Comparison of ENCODE assay signal across 1 cellular context in the genomic region with DNA sequence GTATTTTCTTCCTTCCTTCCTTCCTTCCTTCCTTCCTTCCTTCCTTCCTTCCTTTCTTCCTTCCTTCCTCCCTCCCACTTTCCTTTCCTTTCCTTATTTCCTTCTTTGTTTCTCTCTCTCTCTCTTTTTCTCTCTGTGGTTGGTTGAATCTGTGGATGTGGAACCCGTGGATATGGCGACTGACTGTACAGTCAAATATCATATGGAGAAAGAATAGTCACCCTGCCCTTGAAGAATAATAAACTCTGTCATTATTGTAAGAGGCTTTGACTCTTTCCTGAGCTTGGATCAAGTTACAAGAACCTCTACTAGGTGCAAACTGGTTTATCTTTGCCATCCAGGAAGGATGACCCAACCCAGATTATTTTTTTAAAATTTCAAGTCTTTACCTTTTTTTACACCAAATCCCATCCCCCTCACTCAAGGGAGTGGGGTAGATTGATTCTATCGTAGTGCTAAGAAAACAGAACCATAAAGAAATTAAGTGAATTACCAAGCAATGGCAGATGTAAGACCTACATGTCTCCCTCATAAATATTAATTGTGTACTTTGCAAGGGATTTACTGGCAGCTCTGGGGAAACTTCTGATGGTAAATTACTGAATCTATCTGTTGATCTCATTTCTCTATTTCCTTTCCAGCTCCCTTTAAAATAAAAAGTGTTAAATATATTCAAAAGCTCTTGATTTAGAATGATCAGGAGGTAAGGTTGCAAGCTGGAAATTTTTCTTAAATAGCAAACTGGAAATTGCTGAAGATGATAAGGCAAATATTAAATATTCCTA.
TF ChIP-seq lines count a peak whose summit lies in the region.

No MANE protein-coding gene starts in this region.

TF ChIP-seq in WTC11, 78 proteins besides CTCF, POLR2A, EP300 and RAD21:
- TF ChIP-seq, protein P1, sequence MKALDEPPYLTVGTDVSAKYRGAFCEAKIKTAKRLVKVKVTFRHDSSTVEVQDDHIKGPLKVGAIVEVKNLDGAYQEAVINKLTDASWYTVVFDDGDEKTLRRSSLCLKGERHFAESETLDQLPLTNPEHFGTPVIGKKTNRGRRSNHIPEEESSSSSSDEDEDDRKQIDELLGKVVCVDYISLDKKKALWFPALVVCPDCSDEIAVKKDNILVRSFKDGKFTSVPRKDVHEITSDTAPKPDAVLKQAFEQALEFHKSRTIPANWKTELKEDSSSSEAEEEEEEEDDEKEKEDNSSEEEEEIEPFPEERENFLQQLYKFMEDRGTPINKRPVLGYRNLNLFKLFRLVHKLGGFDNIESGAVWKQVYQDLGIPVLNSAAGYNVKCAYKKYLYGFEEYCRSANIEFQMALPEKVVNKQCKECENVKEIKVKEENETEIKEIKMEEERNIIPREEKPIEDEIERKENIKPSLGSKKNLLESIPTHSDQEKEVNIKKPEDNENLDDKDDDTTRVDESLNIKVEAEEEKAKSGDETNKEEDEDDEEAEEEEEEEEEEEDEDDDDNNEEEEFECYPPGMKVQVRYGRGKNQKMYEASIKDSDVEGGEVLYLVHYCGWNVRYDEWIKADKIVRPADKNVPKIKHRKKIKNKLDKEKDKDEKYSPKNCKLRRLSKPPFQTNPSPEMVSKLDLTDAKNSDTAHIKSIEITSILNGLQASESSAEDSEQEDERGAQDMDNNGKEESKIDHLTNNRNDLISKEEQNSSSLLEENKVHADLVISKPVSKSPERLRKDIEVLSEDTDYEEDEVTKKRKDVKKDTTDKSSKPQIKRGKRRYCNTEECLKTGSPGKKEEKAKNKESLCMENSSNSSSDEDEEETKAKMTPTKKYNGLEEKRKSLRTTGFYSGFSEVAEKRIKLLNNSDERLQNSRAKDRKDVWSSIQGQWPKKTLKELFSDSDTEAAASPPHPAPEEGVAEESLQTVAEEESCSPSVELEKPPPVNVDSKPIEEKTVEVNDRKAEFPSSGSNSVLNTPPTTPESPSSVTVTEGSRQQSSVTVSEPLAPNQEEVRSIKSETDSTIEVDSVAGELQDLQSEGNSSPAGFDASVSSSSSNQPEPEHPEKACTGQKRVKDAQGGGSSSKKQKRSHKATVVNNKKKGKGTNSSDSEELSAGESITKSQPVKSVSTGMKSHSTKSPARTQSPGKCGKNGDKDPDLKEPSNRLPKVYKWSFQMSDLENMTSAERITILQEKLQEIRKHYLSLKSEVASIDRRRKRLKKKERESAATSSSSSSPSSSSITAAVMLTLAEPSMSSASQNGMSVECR (CRISPR knock-in tag; IDR thresholded peaks at IDR 0.05; ENCODE audit: borderline replicate concordance) = no peak
- TF ChIP-seq, protein P2, sequence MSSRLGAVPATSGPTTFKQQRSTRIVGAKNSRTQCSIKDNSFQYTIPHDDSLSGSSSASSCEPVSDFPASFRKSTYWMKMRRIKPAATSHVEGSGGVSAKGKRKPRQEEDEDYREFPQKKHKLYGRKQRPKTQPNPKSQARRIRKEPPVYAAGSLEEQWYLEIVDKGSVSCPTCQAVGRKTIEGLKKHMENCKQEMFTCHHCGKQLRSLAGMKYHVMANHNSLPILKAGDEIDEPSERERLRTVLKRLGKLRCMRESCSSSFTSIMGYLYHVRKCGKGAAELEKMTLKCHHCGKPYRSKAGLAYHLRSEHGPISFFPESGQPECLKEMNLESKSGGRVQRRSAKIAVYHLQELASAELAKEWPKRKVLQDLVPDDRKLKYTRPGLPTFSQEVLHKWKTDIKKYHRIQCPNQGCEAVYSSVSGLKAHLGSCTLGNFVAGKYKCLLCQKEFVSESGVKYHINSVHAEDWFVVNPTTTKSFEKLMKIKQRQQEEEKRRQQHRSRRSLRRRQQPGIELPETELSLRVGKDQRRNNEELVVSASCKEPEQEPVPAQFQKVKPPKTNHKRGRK (CRISPR knock-in tag; IDR thresholded peaks at IDR 0.05; ENCODE audit: borderline replicate concordance) = peak; percentile 79; the same call in 1 of the 2 replicates
